In the genomic region with DNA sequence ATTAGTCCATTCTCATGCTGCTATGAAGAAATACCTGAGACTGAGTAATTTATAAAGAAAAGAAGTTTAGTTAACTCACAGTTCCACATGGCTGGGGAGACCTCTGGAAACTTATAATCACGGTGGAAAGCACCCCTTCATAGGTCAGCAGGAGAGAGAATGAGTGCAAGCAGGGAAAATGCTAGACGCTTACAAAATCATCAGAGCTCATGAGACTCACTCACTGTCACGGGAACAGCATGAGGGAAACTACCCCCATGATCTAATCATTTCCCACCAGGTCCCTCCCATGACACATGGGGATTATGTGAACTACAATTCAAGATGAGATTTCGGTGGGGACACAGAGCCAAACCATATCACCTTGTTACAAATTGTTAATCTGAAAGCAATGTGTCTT, we compare ENCODE assay signal across 22 cellular contexts. TPM values are rescaled to one million over a fixed set of nuclear protein-coding genes. Genes with fewer than 3 reads are reported as not detected.
DNase-seq lines count a peak whose midpoint lies in the region; ATAC-seq and TF ChIP-seq lines count a peak whose summit lies in the region.
"Had no signal": no experiment of that assay in that cellular context is flagged by ENCODE, and none has a peak within 500 bp of the region (broad histone marks: within the 10 kb centered on the region; RNA-seq: fewer than 3 reads in every experiment).

No MANE protein-coding gene starts in this region.

- no peaks in the 10 kb centered on the region for H3K9me3 Mint-ChIP-seq in T-helper 2 cell treated with Interferon-gamma antibody and Interleukin-4, amounts not matched to agents 5 μg/mL and 100 μg/mL, for 36 hours
- H3K9me3 Mint-ChIP-seq: activated T-cell treated with anti-CD3 and anti-CD28 coated beads, Interleukin-2, amount 50 U/mL, for 72 hours had no signal

- H3K27me3 ChIP-seq in esophagus muscularis mucosa = no peaks in the 10 kb centered on the region
- H3K27me3 ChIP-seq: body of pancreas, left lung, Peyer's patch had no signal

- DNase-seq in epithelial cell of proximal tubule (ENCODE audit: low read depth) (peak; percentile 55), kidney glomerular epithelial cell (lab: John Stamatoyannopoulos, UW) (no peak), esophagus muscularis mucosa (ENCODE audit: extremely low spot score) (no peak), HuH-7 (ENCODE audit: low spot score) (no peak)
- DNase-seq in T-helper 2 cell treated with Interferon-gamma antibody and Interleukin-4, amounts not matched to agents 5 μg/mL and 100 μg/mL, for 36 hours (ENCODE audit: low spot score) = no peak
- DNase-seq: activated T-cell treated with anti-CD3 and anti-CD28 coated beads, Interleukin-2, amount 50 U/mL, for 72 hours; body of pancreas; HCEC 1CT; left lung; NCI-H1417; Peyer's patch; stimulated activated CD8-positive, alpha-beta memory T cell treated with anti-CD3 and anti-CD28 coated beads, Interleukin-4, amount 100 ng/mL, for 48 hours; T-helper 9 cell had no signal

- peak; percentile 70 for ATAC-seq in GM18502 (IDR thresholded peaks at IDR 0.05; ENCODE audit: poor library complexity, unreplicated experiment)
- ATAC-seq in GM21367 (IDR thresholded peaks at IDR 0.05; ENCODE audit: unreplicated experiment) = peak; percentile 49
- ATAC-seq in HG02973 (IDR thresholded peaks at IDR 0.05; ENCODE audit: unreplicated experiment) = peak; percentile 75
- ATAC-seq: activated CD4-positive, CD25-positive, alpha-beta regulatory T cell treated with anti-CD3 and anti-CD28 coated beads, Interleukin-2, amount 50 U/mL, for 24 hours; body of pancreas; left lung had no signal

- peaks cover 21% of the 10 kb centered on the region for H3K27me3 Mint-ChIP-seq in T-helper 2 cell treated with Interferon-gamma antibody and Interleukin-4, amounts not matched to agents 5 μg/mL and 100 μg/mL, for 36 hours (ENCODE audit: low read depth)

- H3K27ac ChIP-seq in esophagus muscularis mucosa (replicated peaks in 1 of 4) = no peak overlapping the region
- H3K27ac ChIP-seq: body of pancreas, left lung, Peyer's patch had no signal

- H3K9me3 ChIP-seq in esophagus muscularis mucosa = peaks cover 0 to 6% (median 0%) of the 10 kb centered on the region in 4 donors
- H3K9me3 ChIP-seq: body of pancreas, Peyer's patch had no signal

- intact Hi-C loops in esophagus muscularis mucosa (cut with DNase I) = no loop called here

- no peaks in the 10 kb centered on the region for H3K36me3 ChIP-seq in esophagus muscularis mucosa
- H3K36me3 ChIP-seq: left lung, Peyer's patch had no signal

- no peak for TF ChIP-seq EP300 in esophagus muscularis mucosa (IDR thresholded peaks at IDR 0.05)

- no peaks in the 10 kb centered on the region for H3K4me1 ChIP-seq in esophagus muscularis mucosa
- H3K4me1 ChIP-seq: body of pancreas, left lung, Peyer's patch had no signal

- H3K27ac Mint-ChIP-seq in T-helper 2 cell treated with Interferon-gamma antibody and Interleukin-4, amounts not matched to agents 5 μg/mL and 100 μg/mL, for 36 hours = no peak overlapping the region
- H3K27ac Mint-ChIP-seq: activated naive CD8-positive, alpha-beta T cell; activated T-cell treated with anti-CD3 and anti-CD28 coated beads, Interleukin-2, amount 50 U/mL, for 72 hours; CD14-positive monocyte had no signal

- no peak overlapping the region for H3K4me3 Mint-ChIP-seq in T-helper 2 cell treated with Interferon-gamma antibody and Interleukin-4, amounts not matched to agents 5 μg/mL and 100 μg/mL, for 36 hours
- H3K4me3 Mint-ChIP-seq: activated naive CD8-positive, alpha-beta T cell; activated T-cell treated with anti-CD3 and anti-CD28 coated beads, Interleukin-2, amount 50 U/mL, for 72 hours; CD14-positive monocyte had no signal

- TF ChIP-seq CTCF in epithelial cell of proximal tubule (conservative IDR thresholded peaks at IDR 0.05; ENCODE audit: low read depth, low read length) (no peak), esophagus muscularis mucosa (IDR thresholded peaks at IDR 0.05) (no peak)

- no peaks in the 10 kb centered on the region for H3K36me3 Mint-ChIP-seq in T-helper 2 cell treated with Interferon-gamma antibody and Interleukin-4, amounts not matched to agents 5 μg/mL and 100 μg/mL, for 36 hours (ENCODE audit: low read depth)

- no peak for TF ChIP-seq POLR2A in esophagus muscularis mucosa (IDR thresholded peaks at IDR 0.05; ENCODE audit: low read depth)

- no peaks in the 10 kb centered on the region for H3K4me1 Mint-ChIP-seq in T-helper 2 cell treated with Interferon-gamma antibody and Interleukin-4, amounts not matched to agents 5 μg/mL and 100 μg/mL, for 36 hours (ENCODE audit: low read depth)

- 77% methylated on average over 4 of the region's 4 CpGs for WGBS in esophagus muscularis mucosa

- H3K4me3 ChIP-seq in epithelial cell of proximal tubule (ENCODE audit: low read depth, low read length) = no peak overlapping the region
- H3K4me3 ChIP-seq in esophagus muscularis mucosa = no peak overlapping the region
- H3K4me3 ChIP-seq: body of pancreas, left lung, Peyer's patch, smooth muscle cell had no signal

RNA-seq across cellular contexts. Expression of a gene that starts 15.8 kb away (rescaled TPM):
- total RNA-seq in epithelial cell of proximal tubule (not detected in 2 replicates), esophagus muscularis mucosa (not detected)
- total RNA-seq: activated CD8-positive, alpha-beta memory T cell treated with anti-CD3 and anti-CD28 coated beads for 36 hours; activated T-cell treated with anti-CD3 and anti-CD28 coated beads, Interleukin-2, amount 50 U/mL, for 72 hours; body of pancreas; left lung; Peyer's patch; smooth muscle cell; temporal lobe had no signal

RNA-seq across cellular contexts. Expression of a gene that starts 22.8 kb away (rescaled TPM):
- total RNA-seq in epithelial cell of proximal tubule = not detected in 2 replicates
- total RNA-seq in esophagus muscularis mucosa = not detected
- total RNA-seq: activated CD8-positive, alpha-beta memory T cell treated with anti-CD3 and anti-CD28 coated beads for 36 hours; activated T-cell treated with anti-CD3 and anti-CD28 coated beads, Interleukin-2, amount 50 U/mL, for 72 hours; body of pancreas; left lung; Peyer's patch; smooth muscle cell; temporal lobe had no signal
